ENCODE assay signal across 1 cellular context in the genomic region with DNA sequence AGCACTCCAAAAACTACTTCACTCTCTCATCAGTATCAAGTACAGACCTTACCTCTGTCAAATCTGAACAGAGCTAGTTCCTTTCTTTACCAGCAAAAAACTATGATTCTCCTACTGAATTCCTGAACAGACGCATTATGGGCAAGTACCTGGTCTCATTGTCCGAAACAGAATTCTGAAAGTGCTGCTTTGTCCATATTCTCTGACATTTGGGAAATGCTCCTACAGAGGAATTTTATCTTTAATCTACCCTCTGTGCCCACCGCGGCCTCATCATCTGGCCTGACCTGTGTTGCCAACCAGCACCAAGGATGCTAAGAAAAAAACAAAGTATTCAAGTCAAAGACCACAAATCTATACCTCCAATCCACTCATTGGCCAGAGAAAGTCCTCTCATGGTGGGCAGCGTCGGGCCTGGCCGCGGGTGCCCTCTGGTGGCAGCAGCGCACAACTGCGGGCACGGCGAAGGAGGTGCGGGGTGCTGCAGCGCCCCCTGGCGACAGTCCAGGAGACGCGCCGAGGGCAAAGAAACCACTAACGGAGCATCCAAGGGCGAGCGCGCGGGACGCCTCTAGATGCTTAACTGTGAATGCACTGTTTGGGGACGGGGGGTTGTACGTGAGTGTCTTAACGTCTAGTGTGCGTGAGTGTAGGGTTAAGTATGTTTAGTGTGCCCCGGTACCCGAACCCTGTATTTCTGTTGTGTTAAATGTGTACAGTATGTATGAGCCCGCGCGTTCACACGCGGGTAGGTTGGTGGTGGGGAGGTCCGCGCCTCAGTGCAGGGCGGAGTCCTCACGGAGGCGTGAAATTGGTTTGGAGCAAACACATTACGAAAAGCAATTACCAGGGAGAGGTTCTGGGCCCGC.
TF ChIP-seq lines count a peak whose summit lies in the region.

No MANE protein-coding gene starts in this region.

TF ChIP-seq in K562, 482 proteins besides CTCF, POLR2A, EP300 and RAD21 (continued from another document and continues in another):
- TF ChIP-seq TCF7 (IDR thresholded peaks at IDR 0.05; ENCODE audit: borderline replicate concordance) (0 out of 2 replicates have a peak, but pooled peaks have one; percentile 61), SMARCB1 (IDR thresholded peaks at IDR 0.05; ENCODE audit: insufficient read length, low read depth) (no peak), NEUROD1 (IDR thresholded peaks at IDR 0.05; ENCODE audit: borderline replicate concordance, low read depth, low read length, partially characterized antibody) (peak; percentile 66), TCFL5 (CRISPR knock-in tag; conservative IDR thresholded peaks at IDR 0.05) (no peak), SRSF7 (optimal IDR thresholded peaks at IDR 0.05; ENCODE audit: low read depth, low read length) (no peak), ZNF717 (CRISPR knock-in tag; IDR thresholded peaks at IDR 0.05) (no peak), BCOR (IDR thresholded peaks at IDR 0.05) (peak; percentile 58; the same call in 1 of the 2 replicates), MTF1 (CRISPR knock-in tag; IDR thresholded peaks at IDR 0.05; ENCODE audit: borderline replicate concordance) (no peak), CEBPB (tag; IDR thresholded peaks at IDR 0.05) (no peak), EWSR1 (IDR thresholded peaks at IDR 0.05; ENCODE audit: borderline replicate concordance, low read depth, partially characterized antibody) (no peak), BACH1 (tag; IDR thresholded peaks at IDR 0.05) (no peak), ZNF197 (CRISPR knock-in tag; IDR thresholded peaks at IDR 0.05; ENCODE audit: low read depth) (no peak), MCM2 (IDR thresholded peaks at IDR 0.05; ENCODE audit: low read depth) (no peak), PTTG1 (tag; IDR thresholded peaks at IDR 0.05; ENCODE audit: low read depth) (no peak), ZBTB8A (IDR thresholded peaks at IDR 0.05; ENCODE audit: partially characterized antibody) (no peak), L3MBTL2 (IDR thresholded peaks at IDR 0.05) (peak; percentile 44), TAF1 (IDR thresholded peaks at IDR 0.05; ENCODE audit: control insufficient read depth, extremely low read depth, insufficient read depth, low read length, severe bottlenecking) (no peak), RAD51 (IDR thresholded peaks at IDR 0.05; ENCODE audit: borderline replicate concordance, low read depth) (no peak), CBX3 (IDR thresholded peaks at IDR 0.05; ENCODE audit: borderline replicate concordance in 1 of 2, low read length in 2 of 2) (peak in 1 of 2 experiments; percentile 81; a peak in 1 of 3 replicates), SAFB (IDR thresholded peaks at IDR 0.05; ENCODE audit: borderline replicate concordance, low read depth, low read length) (no peak), ZNF445 (CRISPR knock-in tag; IDR thresholded peaks at IDR 0.05; ENCODE audit: low read depth) (no peak), NFYB (IDR thresholded peaks at IDR 0.05; ENCODE audit: extremely low read depth, insufficient read length) (no peak), NCOA4 (IDR thresholded peaks at IDR 0.05; ENCODE audit: partially characterized antibody) (no peak), ZFP30 (CRISPR knock-in tag; IDR thresholded peaks at IDR 0.05; ENCODE audit: borderline replicate concordance) (no peak), NRF1 (conservative IDR thresholded peaks at IDR 0.05 in 1 of 2, IDR thresholded peaks at IDR 0.05 in 1 of 2) (no peak), HMG20A (CRISPR knock-in tag; conservative IDR thresholded peaks at IDR 0.05) (no peak), TRIM24 (IDR thresholded peaks at IDR 0.05) (0 out of 4 replicates have a peak, but pooled peaks of 1 of the 2 experiments have one; percentile 34), BHLHE40 (IDR thresholded peaks at IDR 0.05; ENCODE audit: low read length) (peak; percentile 78), BCL6 (CRISPR knock-in tag; IDR thresholded peaks at IDR 0.05) (no peak), SIX5 (IDR thresholded peaks at IDR 0.05; ENCODE audit: borderline replicate concordance in 1 of 2, insufficient read depth in 1 of 2, low read depth in 1 of 2, low read length in 2 of 2) (no peak), FOXK1 (CRISPR knock-in tag; IDR thresholded peaks at IDR 0.05; ENCODE audit: borderline replicate concordance) (no peak), FIP1L1 (IDR thresholded peaks at IDR 0.05; ENCODE audit: low read depth, low read length, poor library complexity, severe bottlenecking) (peak; percentile 92), SIN3A (IDR thresholded peaks at IDR 0.05; ENCODE audit: borderline replicate concordance in 2 of 2, control insufficient read depth in 1 of 2, low read depth in 2 of 2, low read length in 2 of 2) (no peak), MBD2 (IDR thresholded peaks at IDR 0.05; ENCODE audit: borderline replicate concordance, low read depth) (no peak), HDAC8 (tag; IDR thresholded peaks at IDR 0.05) (no peak), TRIM28 (IDR thresholded peaks at IDR 0.05) (no peak; the same call in 1 of the 2 replicates), CREBBP (IDR thresholded peaks at IDR 0.05; ENCODE audit: low read depth, low read length) (no peak), SMARCE1 (IDR thresholded peaks at IDR 0.05) (no peak), NBN (IDR thresholded peaks at IDR 0.05; ENCODE audit: low read depth) (no peak; the same call in 1 of the 2 replicates), ZNF780A (CRISPR knock-in tag; IDR thresholded peaks at IDR 0.05) (no peak), POLR3A (IDR thresholded peaks at IDR 0.05; ENCODE audit: borderline replicate concordance, extremely low read depth, insufficient read depth, insufficient read length) (no peak), NFIC (IDR thresholded peaks at IDR 0.05) (peak; percentile 54), POLR2H (tag; IDR thresholded peaks at IDR 0.05; ENCODE audit: low read depth) (no peak)
- TF ChIP-seq, protein P1, sequence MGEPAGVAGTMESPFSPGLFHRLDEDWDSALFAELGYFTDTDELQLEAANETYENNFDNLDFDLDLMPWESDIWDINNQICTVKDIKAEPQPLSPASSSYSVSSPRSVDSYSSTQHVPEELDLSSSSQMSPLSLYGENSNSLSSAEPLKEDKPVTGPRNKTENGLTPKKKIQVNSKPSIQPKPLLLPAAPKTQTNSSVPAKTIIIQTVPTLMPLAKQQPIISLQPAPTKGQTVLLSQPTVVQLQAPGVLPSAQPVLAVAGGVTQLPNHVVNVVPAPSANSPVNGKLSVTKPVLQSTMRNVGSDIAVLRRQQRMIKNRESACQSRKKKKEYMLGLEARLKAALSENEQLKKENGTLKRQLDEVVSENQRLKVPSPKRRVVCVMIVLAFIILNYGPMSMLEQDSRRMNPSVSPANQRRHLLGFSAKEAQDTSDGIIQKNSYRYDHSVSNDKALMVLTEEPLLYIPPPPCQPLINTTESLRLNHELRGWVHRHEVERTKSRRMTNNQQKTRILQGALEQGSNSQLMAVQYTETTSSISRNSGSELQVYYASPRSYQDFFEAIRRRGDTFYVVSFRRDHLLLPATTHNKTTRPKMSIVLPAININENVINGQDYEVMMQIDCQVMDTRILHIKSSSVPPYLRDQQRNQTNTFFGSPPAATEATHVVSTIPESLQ (CRISPR knock-in tag; IDR thresholded peaks at IDR 0.05) = no peak
- TF ChIP-seq, protein P2, sequence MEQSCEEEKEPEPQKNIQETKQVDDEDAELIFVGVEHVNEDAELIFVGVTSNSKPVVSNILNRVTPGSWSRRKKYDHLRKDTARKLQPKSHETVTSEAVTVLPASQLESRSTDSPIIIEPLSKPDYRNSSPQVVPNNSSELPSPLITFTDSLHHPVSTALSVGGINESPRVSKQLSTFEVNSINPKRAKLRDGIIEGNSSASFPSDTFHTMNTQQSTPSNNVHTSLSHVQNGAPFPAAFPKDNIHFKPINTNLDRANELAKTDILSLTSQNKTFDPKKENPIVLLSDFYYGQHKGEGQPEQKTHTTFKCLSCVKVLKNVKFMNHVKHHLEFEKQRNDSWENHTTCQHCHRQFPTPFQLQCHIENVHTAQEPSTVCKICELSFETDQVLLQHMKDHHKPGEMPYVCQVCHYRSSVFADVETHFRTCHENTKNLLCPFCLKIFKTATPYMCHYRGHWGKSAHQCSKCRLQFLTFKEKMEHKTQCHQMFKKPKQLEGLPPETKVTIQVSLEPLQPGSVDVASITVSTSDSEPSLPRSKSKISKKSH (CRISPR knock-in tag; IDR thresholded peaks at IDR 0.05) = no peak
- TF ChIP-seq, protein P3, sequence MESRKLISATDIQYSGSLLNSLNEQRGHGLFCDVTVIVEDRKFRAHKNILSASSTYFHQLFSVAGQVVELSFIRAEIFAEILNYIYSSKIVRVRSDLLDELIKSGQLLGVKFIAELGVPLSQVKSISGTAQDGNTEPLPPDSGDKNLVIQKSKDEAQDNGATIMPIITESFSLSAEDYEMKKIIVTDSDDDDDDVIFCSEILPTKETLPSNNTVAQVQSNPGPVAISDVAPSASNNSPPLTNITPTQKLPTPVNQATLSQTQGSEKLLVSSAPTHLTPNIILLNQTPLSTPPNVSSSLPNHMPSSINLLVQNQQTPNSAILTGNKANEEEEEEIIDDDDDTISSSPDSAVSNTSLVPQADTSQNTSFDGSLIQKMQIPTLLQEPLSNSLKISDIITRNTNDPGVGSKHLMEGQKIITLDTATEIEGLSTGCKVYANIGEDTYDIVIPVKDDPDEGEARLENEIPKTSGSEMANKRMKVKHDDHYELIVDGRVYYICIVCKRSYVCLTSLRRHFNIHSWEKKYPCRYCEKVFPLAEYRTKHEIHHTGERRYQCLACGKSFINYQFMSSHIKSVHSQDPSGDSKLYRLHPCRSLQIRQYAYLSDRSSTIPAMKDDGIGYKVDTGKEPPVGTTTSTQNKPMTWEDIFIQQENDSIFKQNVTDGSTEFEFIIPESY (CRISPR knock-in tag; IDR thresholded peaks at IDR 0.05) = peak; percentile 95
- TF ChIP-seq, protein P4, sequence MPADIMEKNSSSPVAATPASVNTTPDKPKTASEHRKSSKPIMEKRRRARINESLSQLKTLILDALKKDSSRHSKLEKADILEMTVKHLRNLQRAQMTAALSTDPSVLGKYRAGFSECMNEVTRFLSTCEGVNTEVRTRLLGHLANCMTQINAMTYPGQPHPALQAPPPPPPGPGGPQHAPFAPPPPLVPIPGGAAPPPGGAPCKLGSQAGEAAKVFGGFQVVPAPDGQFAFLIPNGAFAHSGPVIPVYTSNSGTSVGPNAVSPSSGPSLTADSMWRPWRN (IDR thresholded peaks at IDR 0.05; ENCODE audit: low read depth) = no peak
- TF ChIP-seq, protein P5, sequence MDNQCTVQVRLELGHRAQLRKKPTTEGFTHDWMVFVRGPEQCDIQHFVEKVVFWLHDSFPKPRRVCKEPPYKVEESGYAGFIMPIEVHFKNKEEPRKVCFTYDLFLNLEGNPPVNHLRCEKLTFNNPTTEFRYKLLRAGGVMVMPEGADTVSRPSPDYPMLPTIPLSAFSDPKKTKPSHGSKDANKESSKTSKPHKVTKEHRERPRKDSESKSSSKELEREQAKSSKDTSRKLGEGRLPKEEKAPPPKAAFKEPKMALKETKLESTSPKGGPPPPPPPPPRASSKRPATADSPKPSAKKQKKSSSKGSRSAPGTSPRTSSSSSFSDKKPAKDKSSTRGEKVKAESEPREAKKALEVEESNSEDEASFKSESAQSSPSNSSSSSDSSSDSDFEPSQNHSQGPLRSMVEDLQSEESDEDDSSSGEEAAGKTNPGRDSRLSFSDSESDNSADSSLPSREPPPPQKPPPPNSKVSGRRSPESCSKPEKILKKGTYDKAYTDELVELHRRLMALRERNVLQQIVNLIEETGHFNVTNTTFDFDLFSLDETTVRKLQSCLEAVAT (IDR thresholded peaks at IDR 0.05) = peak; percentile 31 to 98; a peak in 3 of 4 replicates
- TF ChIP-seq, protein P6, sequence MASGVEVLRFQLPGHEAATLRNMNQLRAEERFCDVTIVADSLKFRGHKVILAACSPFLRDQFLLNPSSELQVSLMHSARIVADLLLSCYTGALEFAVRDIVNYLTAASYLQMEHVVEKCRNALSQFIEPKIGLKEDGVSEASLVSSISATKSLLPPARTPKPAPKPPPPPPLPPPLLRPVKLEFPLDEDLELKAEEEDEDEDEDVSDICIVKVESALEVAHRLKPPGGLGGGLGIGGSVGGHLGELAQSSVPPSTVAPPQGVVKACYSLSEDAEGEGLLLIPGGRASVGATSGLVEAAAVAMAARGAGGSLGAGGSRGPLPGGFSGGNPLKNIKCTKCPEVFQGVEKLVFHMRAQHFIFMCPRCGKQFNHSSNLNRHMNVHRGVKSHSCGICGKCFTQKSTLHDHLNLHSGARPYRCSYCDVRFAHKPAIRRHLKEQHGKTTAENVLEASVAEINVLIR (CRISPR knock-in tag; IDR thresholded peaks at IDR 0.05) = no peak
- TF ChIP-seq, protein P7, sequence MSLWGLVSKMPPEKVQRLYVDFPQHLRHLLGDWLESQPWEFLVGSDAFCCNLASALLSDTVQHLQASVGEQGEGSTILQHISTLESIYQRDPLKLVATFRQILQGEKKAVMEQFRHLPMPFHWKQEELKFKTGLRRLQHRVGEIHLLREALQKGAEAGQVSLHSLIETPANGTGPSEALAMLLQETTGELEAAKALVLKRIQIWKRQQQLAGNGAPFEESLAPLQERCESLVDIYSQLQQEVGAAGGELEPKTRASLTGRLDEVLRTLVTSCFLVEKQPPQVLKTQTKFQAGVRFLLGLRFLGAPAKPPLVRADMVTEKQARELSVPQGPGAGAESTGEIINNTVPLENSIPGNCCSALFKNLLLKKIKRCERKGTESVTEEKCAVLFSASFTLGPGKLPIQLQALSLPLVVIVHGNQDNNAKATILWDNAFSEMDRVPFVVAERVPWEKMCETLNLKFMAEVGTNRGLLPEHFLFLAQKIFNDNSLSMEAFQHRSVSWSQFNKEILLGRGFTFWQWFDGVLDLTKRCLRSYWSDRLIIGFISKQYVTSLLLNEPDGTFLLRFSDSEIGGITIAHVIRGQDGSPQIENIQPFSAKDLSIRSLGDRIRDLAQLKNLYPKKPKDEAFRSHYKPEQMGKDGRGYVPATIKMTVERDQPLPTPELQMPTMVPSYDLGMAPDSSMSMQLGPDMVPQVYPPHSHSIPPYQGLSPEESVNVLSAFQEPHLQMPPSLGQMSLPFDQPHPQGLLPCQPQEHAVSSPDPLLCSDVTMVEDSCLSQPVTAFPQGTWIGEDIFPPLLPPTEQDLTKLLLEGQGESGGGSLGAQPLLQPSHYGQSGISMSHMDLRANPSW (CRISPR knock-in tag; IDR thresholded peaks at IDR 0.05) = peak; percentile 95; the same call in 1 of the 2 replicates
- TF ChIP-seq, protein P8, sequence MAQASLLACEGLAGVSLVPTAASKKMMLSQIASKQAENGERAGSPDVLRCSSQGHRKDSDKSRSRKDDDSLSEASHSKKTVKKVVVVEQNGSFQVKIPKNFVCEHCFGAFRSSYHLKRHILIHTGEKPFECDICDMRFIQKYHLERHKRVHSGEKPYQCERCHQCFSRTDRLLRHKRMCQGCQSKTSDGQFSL (CRISPR knock-in tag; IDR thresholded peaks at IDR 0.05) = peak; percentile 78
- TF ChIP-seq, protein P8 (tag; IDR thresholded peaks at IDR 0.05) = no peak
- TF ChIP-seq, protein P9, sequence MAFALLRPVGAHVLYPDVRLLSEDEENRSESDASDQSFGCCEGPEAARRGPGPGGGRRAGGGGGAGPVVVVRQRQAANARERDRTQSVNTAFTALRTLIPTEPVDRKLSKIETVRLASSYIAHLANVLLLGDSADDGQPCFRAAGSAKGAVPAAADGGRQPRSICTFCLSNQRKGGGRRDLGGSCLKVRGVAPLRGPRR (CRISPR knock-in tag; IDR thresholded peaks at IDR 0.05) = no peak
